Comparison of ENCODE assay signal across 14 cellular contexts in the genomic region with DNA sequence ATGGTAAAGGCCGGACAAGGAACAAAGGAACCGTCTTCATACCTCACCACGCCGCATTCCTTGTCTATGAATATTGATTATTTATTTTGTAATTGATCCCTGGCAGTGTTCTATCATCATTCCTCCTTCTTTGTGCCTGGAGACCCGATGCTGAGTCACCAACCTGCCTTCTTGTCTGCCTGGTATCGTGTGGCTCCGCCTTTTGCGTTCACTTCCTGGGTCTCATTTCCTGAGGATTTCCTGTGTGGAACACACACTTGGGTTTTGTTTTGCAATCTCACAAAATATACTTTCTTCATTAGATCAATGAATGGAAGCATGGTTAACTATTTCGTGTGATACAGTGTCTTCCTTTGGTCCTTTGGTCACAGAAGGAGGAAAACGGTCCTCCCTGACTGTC.
DNase-seq lines count a peak whose midpoint lies in the region; ATAC-seq and TF ChIP-seq lines count a peak whose summit lies in the region.
"Had no signal": no experiment of that assay in that cellular context is flagged by ENCODE, and none has a peak within 500 bp of the region (broad histone marks: within the 10 kb centered on the region; RNA-seq: fewer than 3 reads in every experiment).

No MANE protein-coding gene starts in this region.

- H3K36me3 ChIP-seq in CD8-positive, alpha-beta memory T cell (ENCODE audit: insufficient read depth, low read length) = no peaks in the 10 kb centered on the region
- H3K36me3 ChIP-seq in naive thymus-derived CD4-positive, alpha-beta T cell (ENCODE audit: control insufficient read depth in 2 of 3, insufficient read depth in 3 of 3, low read length in 3 of 3) = no peaks in the 10 kb centered on the region
- H3K36me3 ChIP-seq in H7 (replicated peaks; ENCODE audit: control insufficient read depth, insufficient read depth, low read length) (no peaks in the 10 kb centered on the region), colonic mucosa (no peaks in the 10 kb centered on the region)

- intact Hi-C loops in naive thymus-derived CD4-positive, alpha-beta T cell (cut with micrococcal nuclease) = loop anchor here in 1 of 2 donors (10.0 kb wide), 1 partner anchor 280 kb away; no protein-coding TSS in a partner anchor
- intact Hi-C loops in colonic mucosa (cut with DNase I) = loop anchor here (2.0 to 10.0 kb wide), 2 partner anchors 290 to 692 kb away; no protein-coding TSS in a partner anchor

- H3K4me1 Mint-ChIP-seq in CD8-positive, alpha-beta memory T cell = peaks cover 20 to 26% (median 24%) of the 10 kb centered on the region in 3 donors
- H3K4me1 Mint-ChIP-seq in activated CD4-positive, alpha-beta memory T cell treated with anti-CD3 and anti-CD28 coated beads, Interleukin-2, amount 10 ng/mL, durations not matched to agents 7 days and 5 days = peaks cover 26% of the 10 kb centered on the region
- H3K4me1 Mint-ChIP-seq in naive thymus-derived CD4-positive, alpha-beta T cell = peaks cover 12 to 27% (median 19%) of the 10 kb centered on the region in 7 donors

- POLR2A ChIA-PET in CD8-positive, alpha-beta memory T cell (lab: Charles Lee) = no interaction called here
- POLR2A ChIA-PET in activated CD4-positive, alpha-beta memory T cell treated with anti-CD3 and anti-CD28 coated beads, Interleukin-2, amount 10 ng/mL, durations not matched to agents 7 days and 5 days (lab: Charles Lee) = interaction anchor here (0.6 kb wide), 1 partner anchor 34 kb away, joined by 3 read pairs; no protein-coding TSS in a partner anchor
- POLR2A ChIA-PET in naive thymus-derived CD4-positive, alpha-beta T cell (lab: Charles Lee) = no interaction called here

- H3K9me3 ChIP-seq in CD8-positive, alpha-beta memory T cell (ENCODE audit: low read length) = no peaks in the 10 kb centered on the region
- H3K9me3 ChIP-seq in naive thymus-derived CD4-positive, alpha-beta T cell (ENCODE audit: control insufficient read depth in 2 of 3, low read length in 3 of 3) = no peaks in the 10 kb centered on the region
- H3K9me3 ChIP-seq in colonic mucosa = no peaks in the 10 kb centered on the region
- H3K9me3 ChIP-seq: psoas muscle had no signal

- H3K27me3 Mint-ChIP-seq in CD8-positive, alpha-beta memory T cell = peaks cover 0 to 2% of the 10 kb centered on the region in 2 donors
- H3K27me3 Mint-ChIP-seq in activated CD4-positive, alpha-beta memory T cell treated with anti-CD3 and anti-CD28 coated beads, Interleukin-2, amount 10 ng/mL, durations not matched to agents 7 days and 5 days = no peaks in the 10 kb centered on the region
- no peaks in the 10 kb centered on the region for H3K27me3 Mint-ChIP-seq in naive thymus-derived CD4-positive, alpha-beta T cell

- no peak overlapping the region for H3K4me3 ChIP-seq in CD8-positive, alpha-beta memory T cell (ENCODE audit: low read length)
- H3K4me3 ChIP-seq in naive thymus-derived CD4-positive, alpha-beta T cell (ENCODE audit: low read length) = no peak overlapping the region
- no peak overlapping the region for H3K4me3 ChIP-seq in H7 (ENCODE audit: insufficient read depth, low read depth, low read length)
- H3K4me3 ChIP-seq in colonic mucosa = no peak overlapping the region
- H3K4me3 ChIP-seq: psoas muscle had no signal

- H3K27ac ChIP-seq in CD8-positive, alpha-beta memory T cell (ENCODE audit: low read depth, low read length) = no peak overlapping the region
- no peak overlapping the region for H3K27ac ChIP-seq in naive thymus-derived CD4-positive, alpha-beta T cell (ENCODE audit: low read depth, low read length)
- H3K27ac ChIP-seq in colonic mucosa = no peak overlapping the region
- H3K27ac ChIP-seq: epithelial cell of prostate, psoas muscle had no signal

- CTCF ChIA-PET in CD8-positive, alpha-beta memory T cell (lab: Charles Lee) = no interaction called here
- CTCF ChIA-PET in activated CD4-positive, alpha-beta memory T cell treated with anti-CD3 and anti-CD28 coated beads, Interleukin-2, amount 10 ng/mL, durations not matched to agents 7 days and 5 days (lab: Charles Lee) = interaction anchor here (0.6 kb wide), 1 partner anchor 691 kb away, joined by 3 read pairs; no protein-coding TSS in a partner anchor
- CTCF ChIA-PET in naive thymus-derived CD4-positive, alpha-beta T cell (lab: Charles Lee) = interaction anchor here (1.1 kb wide), 1 partner anchor 694 kb away, joined by 5 read pairs; no protein-coding TSS in a partner anchor

- no peaks in the 10 kb centered on the region for H3K36me3 Mint-ChIP-seq in CD8-positive, alpha-beta memory T cell
- peaks cover 5% of the 10 kb centered on the region for H3K36me3 Mint-ChIP-seq in activated CD4-positive, alpha-beta memory T cell treated with anti-CD3 and anti-CD28 coated beads, Interleukin-2, amount 10 ng/mL, durations not matched to agents 7 days and 5 days (ENCODE audit: low read depth)
- H3K36me3 Mint-ChIP-seq in naive thymus-derived CD4-positive, alpha-beta T cell = peaks cover 0 to 4% (median 0%) of the 10 kb centered on the region in 5 donors
- H3K36me3 Mint-ChIP-seq: type B pancreatic cell had no signal

- ATAC-seq in naive thymus-derived CD4-positive, alpha-beta T cell = peak; percentile 25
- ATAC-seq in GM19023 (IDR thresholded peaks at IDR 0.05; ENCODE audit: unreplicated experiment) = no peak
- ATAC-seq: activated CD4-positive, CD25-positive, alpha-beta regulatory T cell treated with anti-CD3 and anti-CD28 coated beads, Interleukin-2, amount 50 U/mL, for 24 hours; psoas muscle; Right ventricle myocardium inferior had no signal

- no peak for TF ChIP-seq CTCF in colonic mucosa (IDR thresholded peaks at IDR 0.05)

- DNase-seq in CD8-positive, alpha-beta memory T cell = peak in 2 of 5 donors; percentile 1 to 7
- DNase-seq in Kasumi-1 (lab: John Stamatoyannopoulos, UW) (peak; percentile 28 to 34), NCI-H446 treated with DMSO at 0.1 percent for 48 hours (lab: John Stamatoyannopoulos, UW) (no peak), H7 (no peak), colonic mucosa (no peak)
- peak; percentile 51 for DNase-seq in activated CD4-positive, alpha-beta memory T cell treated with anti-CD3 and anti-CD28 coated beads, Interleukin-2, amount 10 ng/mL, durations not matched to agents 7 days and 5 days
- DNase-seq in naive thymus-derived CD4-positive, alpha-beta T cell = peak in 1 of 9 donors; percentile 24
- DNase-seq: cerebellar nuclear complex, psoas muscle had no signal

- no peak overlapping the region for H3K9ac ChIP-seq in colonic mucosa (ENCODE audit: low read depth in 2 of 2, low read length in 2 of 2)

- peaks cover 0 to 19% (median 0%) of the 10 kb centered on the region in 5 donors for H3K9me3 Mint-ChIP-seq in CD8-positive, alpha-beta memory T cell
- H3K9me3 Mint-ChIP-seq in activated CD4-positive, alpha-beta memory T cell treated with anti-CD3 and anti-CD28 coated beads, Interleukin-2, amount 10 ng/mL, durations not matched to agents 7 days and 5 days = no peaks in the 10 kb centered on the region
- peaks cover 0 to 23% (median 5%) of the 10 kb centered on the region in 11 donors for H3K9me3 Mint-ChIP-seq in naive thymus-derived CD4-positive, alpha-beta T cell
- H3K9me3 Mint-ChIP-seq: type B pancreatic cell had no signal

- no peaks in the 10 kb centered on the region for H3K27me3 ChIP-seq in CD8-positive, alpha-beta memory T cell (ENCODE audit: insufficient read depth, low read length, poor library complexity, severe bottlenecking)
- H3K27me3 ChIP-seq in naive thymus-derived CD4-positive, alpha-beta T cell (ENCODE audit: control insufficient read depth in 2 of 2, insufficient read depth in 2 of 2, low read length in 2 of 2) = no peaks in the 10 kb centered on the region
- H3K27me3 ChIP-seq in H7 (ENCODE audit: control insufficient read depth, insufficient read depth, low read length) (no peaks in the 10 kb centered on the region), colonic mucosa (no peaks in the 10 kb centered on the region)

- peak overlapping the region in 3 of 7 donors; percentile 6 to 61 (median 58) for H3K4me3 Mint-ChIP-seq in CD8-positive, alpha-beta memory T cell
- H3K4me3 Mint-ChIP-seq in activated CD4-positive, alpha-beta memory T cell treated with anti-CD3 and anti-CD28 coated beads, Interleukin-2, amount 10 ng/mL, durations not matched to agents 7 days and 5 days = peak overlapping the region; percentile 53
- H3K4me3 Mint-ChIP-seq in naive thymus-derived CD4-positive, alpha-beta T cell = peak overlapping the region in 3 of 10 donors; percentile 19 to 46 (median 30)
- H3K4me3 Mint-ChIP-seq: type B pancreatic cell had no signal

- H3K4me1 ChIP-seq in CD8-positive, alpha-beta memory T cell (ENCODE audit: insufficient read depth, low read length) = peaks cover 11% of the 10 kb centered on the region
- peaks cover 5 to 6% of the 10 kb centered on the region in 2 donors for H3K4me1 ChIP-seq in naive thymus-derived CD4-positive, alpha-beta T cell (ENCODE audit: control insufficient read depth in 2 of 2, insufficient read depth in 2 of 2, low read length in 2 of 2)
- H3K4me1 ChIP-seq in colonic mucosa = no peaks in the 10 kb centered on the region
- H3K4me1 ChIP-seq: psoas muscle had no signal

- H3K27ac Mint-ChIP-seq in CD8-positive, alpha-beta memory T cell = peak overlapping the region in 5 of 8 donors; percentile 9 to 58 (median 31)
- H3K27ac Mint-ChIP-seq in activated CD4-positive, alpha-beta memory T cell treated with anti-CD3 and anti-CD28 coated beads, Interleukin-2, amount 10 ng/mL, durations not matched to agents 7 days and 5 days = peak overlapping the region; percentile 64
- H3K27ac Mint-ChIP-seq in naive thymus-derived CD4-positive, alpha-beta T cell = peak overlapping the region in 1 of 9 donors; percentile 75
- H3K27ac Mint-ChIP-seq: type B pancreatic cell had no signal

Comparison
In these comparisons a context has a peak if more than half of its experiments do, and no peak if none do; other contexts are left out.
1. DNase-seq: peak in Kasumi-1 (2 of 2) and activated CD4-positive, alpha-beta memory T cell treated with anti-CD3 and anti-CD28 coated beads, Interleukin-2, amount 10 ng/mL, durations not matched to agents 7 days and 5 days (single experiment); none in NCI-H446 treated with DMSO at 0.1 percent for 48 hours (single experiment), H7 (single experiment) and colonic mucosa (single experiment).